Comparison of ENCODE assay signal across 25 cellular contexts in genomic region chr2:64794426-64794995, GRCh38.
"Had no signal": no experiment of that assay in that cellular context is flagged by ENCODE, and none has a peak within 500 bp of the region (broad histone marks: within the 10 kb centered on the region; RNA-seq: fewer than 3 reads in every experiment).

No MANE protein-coding gene starts in this region.

- DNase-seq: activated CD4-positive, alpha-beta memory T cell treated with anti-CD3 and anti-CD28 coated beads, Interleukin-2, amount 10 ng/mL, durations not matched to agents 7 days and 5 days; activated CD4-positive, alpha-beta T cell treated with anti-CD3 and anti-CD28 coated beads for 1 hour; activated CD4-positive, alpha-beta T cell treated with anti-CD3 and anti-CD28 coated beads for 48 hours; activated CD4-positive, CD25-positive, alpha-beta regulatory T cell; activated effector memory CD4-positive, alpha-beta T cell treated with anti-CD3 and anti-CD28 coated beads, Interleukin-2, amount 50 U/mL, for 16 hours; activated naive CD4-positive, alpha-beta T cell; activated naive CD4-positive, alpha-beta T cell treated with anti-CD3 and anti-CD28 coated beads, Interleukin-2, amount 50 U/mL, for 16 hours; activated naive CD8-positive, alpha-beta T cell treated with anti-CD3 and anti-CD28 coated beads for 36 hours; activated T-cell treated with anti-CD3 and anti-CD28 coated beads, Interleukin-2, amount 50 U/mL, for 1 hour; activated T-cell treated with anti-CD3 and anti-CD28 coated beads, Interleukin-2, amount 50 U/mL, for 72 hours; amniotic stem cell; aorta; NCI-H1436 treated with DMSO at 0.1 percent for 48 hours; NCI-H1694 treated with DMSO at 0.1 percent for 48 hours; NCI-H2029 treated with DMSO at 0.1 percent for 48 hours; NCI-H2171 treated with DMSO at 0.1 percent for 48 hours; NCI-H2227 treated with DMSO at 0.1 percent for 48 hours; NCI-H446; NCI-H524 treated with DMSO at 0.1 percent for 48 hours; Right ventricle myocardium superior; SW 1271; T1000; WERI-Rb-1 had no signal

- H3K27ac ChIP-seq: cardiac muscle cell, WERI-Rb-1 had no signal

- H3K4me3 ChIP-seq: cardiac muscle cell had no signal

- H3K36me3 ChIP-seq: cardiac muscle cell, WERI-Rb-1 had no signal

- ATAC-seq: activated T-cell treated with anti-CD3 and anti-CD28 coated beads, Interleukin-2, amount 50 U/mL, for 72 hours; activated T-helper 17 cell treated with anti-CD3 and anti-CD28 coated beads, Interleukin-2, amount 50 U/mL, for 72 hours had no signal

- H3K27me3 ChIP-seq: cardiac muscle cell had no signal
